In genomic region chr9:107430071-107430470, GRCh38 we compare ENCODE assay signal across 27 cellular contexts.
"Had no signal": no experiment of that assay in that cellular context is flagged by ENCODE, and none has a peak within 500 bp of the region (broad histone marks: within the 10 kb centered on the region; RNA-seq: fewer than 3 reads in every experiment).

No MANE protein-coding gene starts in this region.

- FAIRE-seq: colon, endometrium, endothelial cell of umbilical vein, frontal cortex had no signal

- H3K27ac ChIP-seq: colonic mucosa, coronary artery, dorsolateral prefrontal cortex, epithelial cell of prostate, esophagus muscularis mucosa, esophagus squamous epithelium, foreskin keratinocyte, gastrocnemius medialis, gastroesophageal sphincter, heart left ventricle, heart right ventricle had no signal

- H3K36me3 ChIP-seq: colonic mucosa, esophagus muscularis mucosa, esophagus squamous epithelium, gastrocnemius medialis, gastroesophageal sphincter, heart left ventricle, heart right ventricle had no signal

- DNase-seq: colonic mucosa; cortex of kidney; dermis blood vessel endothelial cell; dorsolateral prefrontal cortex; effector CD4-positive, alpha-beta T cell; effector CD8-positive, alpha-beta T cell; effector memory CD4-positive, alpha-beta T cell; effector memory CD8-positive, alpha-beta T cell; endodermal cell; erythroblast; esophagus squamous epithelium; foreskin fibroblast; foreskin keratinocyte; foreskin melanocyte; gastrocnemius medialis; glutamatergic neuron; head of caudate nucleus; heart left ventricle; heart right ventricle had no signal

- H3K9me3 ChIP-seq: colonic mucosa, esophagus muscularis mucosa, esophagus squamous epithelium, gastrocnemius medialis, gastroesophageal sphincter, heart left ventricle, heart right ventricle had no signal

- H3K4me1 ChIP-seq: colonic mucosa, foreskin keratinocyte had no signal

- H3K27me3 ChIP-seq: colonic mucosa, esophagus muscularis mucosa, esophagus squamous epithelium, foreskin keratinocyte, gastrocnemius medialis, gastroesophageal sphincter, heart left ventricle, heart right ventricle had no signal

- H3K4me3 ChIP-seq: colonic mucosa, coronary artery, dorsolateral prefrontal cortex, esophagus muscularis mucosa, esophagus squamous epithelium, gastrocnemius medialis, gastroesophageal sphincter, heart left ventricle, heart right ventricle had no signal
